In the genomic region with DNA sequence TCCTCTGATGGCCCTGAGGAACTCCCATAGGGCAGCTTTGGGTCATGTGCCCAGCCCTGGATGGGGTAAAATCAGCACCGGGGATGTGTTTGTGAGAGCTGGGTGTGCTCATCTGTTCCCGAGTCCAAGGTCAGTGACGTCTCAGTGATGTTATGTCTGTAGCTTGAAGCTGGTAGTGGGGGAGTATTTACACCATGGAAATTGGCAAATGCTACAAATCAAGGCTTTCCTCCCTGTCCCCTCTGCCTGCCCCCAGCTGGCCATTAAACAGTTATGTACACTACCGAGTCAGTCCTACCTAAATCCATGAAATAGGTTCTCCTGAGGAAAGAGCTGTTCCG, we compare ENCODE assay signal across 23 cellular contexts.
"Had no signal": no experiment of that assay in that cellular context is flagged by ENCODE, and none has a peak within 500 bp of the region (broad histone marks: within the 10 kb centered on the region; RNA-seq: fewer than 3 reads in every experiment).

No MANE protein-coding gene starts in this region.

- H3K36me3 Mint-ChIP-seq: activated naive CD8-positive, alpha-beta T cell treated with anti-CD3 and anti-CD28 coated beads, Interleukin-2, amount 10 ng/mL, durations not matched to agents 7 days and 5 days had no signal

- H3K9me3 Mint-ChIP-seq: activated CD8-positive, alpha-beta T cell treated with anti-CD3 and anti-CD28 coated beads for 36 hours; activated naive CD8-positive, alpha-beta T cell treated with anti-CD3 and anti-CD28 coated beads, Interleukin-2, amount 10 ng/mL, durations not matched to agents 7 days and 5 days; activated T-cell treated with anti-CD3 and anti-CD28 coated beads, Interleukin-2, amount 50 U/mL, for 24 hours; activated T-helper 2 cell treated with anti-CD3 and anti-CD28 coated beads, Interferon-gamma antibody, Interleukin-2, Interleukin-4, amounts not matched to agents 10 μg/mL and 5 μg/mL and 100 μg/mL, durations not matched to agents 14 hours and 24 hours and 36 hours; stimulated activated naive CD8-positive, alpha-beta T cell treated with anti-CD3 and anti-CD28 coated beads, Interleukin-15, Interleukin-2, amounts not matched to agents 100 ng/mL and 50 ng/mL, for 24 hours had no signal

- H3K36me3 ChIP-seq: pancreas, right lobe of liver, vagina had no signal

- H3K27me3 ChIP-seq: body of pancreas, pancreas, right lobe of liver, vagina had no signal

- ATAC-seq: body of pancreas, left lobe of liver, pancreas had no signal

- DNase-seq: activated CD4-positive, alpha-beta T cell treated with anti-CD3 and anti-CD28 coated beads for 48 hours; activated CD4-positive, CD25-positive, alpha-beta regulatory T cell; activated CD8-positive, alpha-beta T cell treated with anti-CD3 and anti-CD28 coated beads for 36 hours; activated naive CD4-positive, alpha-beta T cell treated with Interleukin-2 at 50 U/mL for 16 hours; activated naive CD8-positive, alpha-beta T cell treated with anti-CD3 and anti-CD28 coated beads, Interleukin-2, amount 10 ng/mL, durations not matched to agents 7 days and 5 days; activated T-cell treated with anti-CD3 and anti-CD28 coated beads, Interleukin-2, amount 50 U/mL, for 24 hours; body of pancreas; caudate nucleus; foreskin melanocyte; hypothalamus; midbrain; pancreas; right lobe of liver; small intestine; stimulated activated CD4-positive, alpha-beta T cell treated with anti-CD3 and anti-CD28 coated beads, Interleukin-15, amount 100 ng/mL, for 24 hours; stimulated activated CD4-positive, alpha-beta T cell treated with anti-CD3 and anti-CD28 coated beads, Interleukin-2, amount 100 ng/mL, for 48 hours; T1000; trophoblast cell had no signal

- H3K4me1 ChIP-seq: pancreas, right lobe of liver, vagina had no signal

- H3K27ac Mint-ChIP-seq: activated CD8-positive, alpha-beta T cell treated with anti-CD3 and anti-CD28 coated beads for 36 hours; activated naive CD8-positive, alpha-beta T cell treated with anti-CD3 and anti-CD28 coated beads, Interleukin-2, amount 10 ng/mL, durations not matched to agents 7 days and 5 days; activated T-cell treated with anti-CD3 and anti-CD28 coated beads, Interleukin-2, amount 50 U/mL, for 24 hours; activated T-helper 2 cell treated with anti-CD3 and anti-CD28 coated beads, Interferon-gamma antibody, Interleukin-2, Interleukin-4, amounts not matched to agents 10 μg/mL and 5 μg/mL and 100 μg/mL, durations not matched to agents 14 hours and 24 hours and 36 hours; stimulated activated naive CD8-positive, alpha-beta T cell treated with anti-CD3 and anti-CD28 coated beads, Interleukin-15, Interleukin-2, amounts not matched to agents 100 ng/mL and 50 ng/mL, for 24 hours had no signal

- H3K9me3 ChIP-seq: body of pancreas, pancreas, right lobe of liver, vagina had no signal

- H3K4me3 Mint-ChIP-seq: activated CD8-positive, alpha-beta T cell treated with anti-CD3 and anti-CD28 coated beads for 36 hours; activated naive CD8-positive, alpha-beta T cell treated with anti-CD3 and anti-CD28 coated beads, Interleukin-2, amount 10 ng/mL, durations not matched to agents 7 days and 5 days; activated T-cell treated with anti-CD3 and anti-CD28 coated beads, Interleukin-2, amount 50 U/mL, for 24 hours; stimulated activated naive CD8-positive, alpha-beta T cell treated with anti-CD3 and anti-CD28 coated beads, Interleukin-15, Interleukin-2, amounts not matched to agents 100 ng/mL and 50 ng/mL, for 24 hours had no signal

- H3K27ac ChIP-seq: body of pancreas, pancreas, right lobe of liver, vagina had no signal

- H3K4me3 ChIP-seq: body of pancreas, lung, pancreas, right lobe of liver, vagina had no signal
